15 cellular contexts compared by ENCODE assay signal in the genomic region with DNA sequence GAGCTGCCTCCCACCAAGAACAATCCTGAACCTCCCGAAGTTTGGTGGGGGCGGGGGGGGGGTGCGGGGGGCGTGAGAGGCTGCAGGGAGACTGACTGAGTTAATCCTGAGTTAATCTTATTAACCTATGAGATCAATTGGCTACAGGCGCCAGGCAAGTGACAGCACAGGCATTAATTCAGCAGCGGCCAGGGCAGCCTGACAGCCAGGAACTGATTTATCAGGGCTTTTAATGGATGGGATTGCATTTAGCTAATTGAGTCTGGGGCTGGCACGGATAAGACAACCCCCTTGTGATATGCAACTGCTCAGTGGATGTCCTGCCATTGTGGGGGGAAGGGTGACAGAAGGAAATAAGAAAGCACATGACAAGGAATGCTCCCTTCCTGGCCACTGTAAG.
"Had no signal": no experiment of that assay in that cellular context is flagged by ENCODE, and none has a peak within 500 bp of the region (broad histone marks: within the 10 kb centered on the region; RNA-seq: fewer than 3 reads in every experiment).

No MANE protein-coding gene starts in this region.

- DNase-seq: activated CD4-positive, alpha-beta T cell treated with anti-CD3 and anti-CD28 coated beads for 1 hour; activated CD4-positive, alpha-beta T cell treated with anti-CD3 and anti-CD28 coated beads, Interleukin-2, amount 50 U/mL, for 4 hours; activated naive CD4-positive, alpha-beta T cell; activated naive CD8-positive, alpha-beta T cell treated with anti-CD3 and anti-CD28 coated beads, Interleukin-2, amount 10 ng/mL, durations not matched to agents 7 days and 5 days; activated T-cell treated with anti-CD3 and anti-CD28 coated beads for 4 hours; dermis blood vessel endothelial cell; erythroblast; left ventricle myocardium inferior; nephron progenitor cell; ovary; T-helper 1 cell; T1000 had no signal

- H3K4me2 ChIP-seq: hepatocyte had no signal

- ATAC-seq: stimulated activated memory B cell treated with anti-CD40 and anti-IgM and Interleukin-4, amounts not matched to agents 10 μg/mL and 1 μg/mL and 100 μg/mL, for 72 hours had no signal

- H3K79me2 ChIP-seq: hepatocyte had no signal

- H3K36me3 ChIP-seq: left ventricle myocardium inferior, ovary had no signal

- H3K27me3 ChIP-seq: hepatocyte, ovary had no signal

- H3K27ac ChIP-seq: hepatocyte, left ventricle myocardium inferior, ovary had no signal

- FAIRE-seq: keratinocyte had no signal

- H3K9me3 ChIP-seq: left ventricle myocardium inferior, ovary had no signal

- H3K4me3 ChIP-seq: hepatocyte, left ventricle myocardium inferior, ovary had no signal
